Comparison of ENCODE assay signal across 10 cellular contexts in genomic region chr17:79469646-79470045, GRCh38.
"Had no signal": no experiment of that assay in that cellular context is flagged by ENCODE, and none has a peak within 500 bp of the region (broad histone marks: within the 10 kb centered on the region; RNA-seq: fewer than 3 reads in every experiment).

No MANE protein-coding gene starts in this region.

- H3K4me3 ChIP-seq: GM23338, HAP-1 had no signal

- H3K9ac ChIP-seq: KMS-11 had no signal

- H3K4me2 ChIP-seq: GM23338, KMS-11 had no signal

- DNase-seq: H7, HFFc6, IMR-90, Karpas-422, KBM-7 had no signal

- H3K36me3 ChIP-seq: HAP-1 had no signal

- H2AFZ ChIP-seq: GM23338 had no signal

- H3K27ac ChIP-seq: HL-60, KMS-11 had no signal

- ATAC-seq: GM23338, HCT116 had no signal

- H3K9me3 ChIP-seq: HAP-1 had no signal

- H3K4me1 ChIP-seq: HAP-1 had no signal
